9 cellular contexts compared by ENCODE assay signal in genomic region chr6:131368077-131368911, GRCh38.
A peak's percentile ranks its signal among the peaks of the same experiment; 100 is the strongest.
DNase-seq lines count a peak whose midpoint lies in the region; ATAC-seq, FAIRE-seq and TF ChIP-seq lines count a peak whose summit lies in the region.
"Had no signal": no experiment of that assay in that cellular context is flagged by ENCODE, and none has a peak within 500 bp of the region (broad histone marks: within the 10 kb centered on the region; RNA-seq: fewer than 3 reads in every experiment).

No MANE protein-coding gene starts in this region.

- H3K36me3 ChIP-seq in GM12878 (ENCODE audit: control insufficient read depth in 2 of 2, insufficient read depth in 2 of 2, low read length in 1 of 2), result no peaks in the 10 kb centered on the region
- H3K36me3 ChIP-seq: gastrocnemius medialis had no signal

- TF ChIP-seq EP300 in Ishikawa (IDR thresholded peaks at IDR 0.05; ENCODE audit: borderline replicate concordance), result peak; percentile 53; the same call in 1 of the 2 replicates
- TF ChIP-seq EP300 in GM12878 (IDR thresholded peaks at IDR 0.05; ENCODE audit: borderline replicate concordance in 1 of 2, control insufficient read depth in 1 of 2, low read depth in 2 of 2, low read length in 2 of 2), result 0 out of 4 replicates have a peak, but pooled peaks of 1 of the 2 experiments have one; percentile 37

- peak overlapping the region; percentile 57 to 95 (median 84) for H3K27ac Mint-ChIP-seq in naive B cell

- 8% methylated on average over 8 of the region's 8 CpGs for WGBS in GM12878 (ENCODE audit: insufficient coverage, insufficient replicate concordance, low lambda C conversion rate, missing lambda C conversion rate)

- peaks cover 4% of the 10 kb centered on the region for H3K4me1 ChIP-seq in GM12878 (ENCODE audit: control insufficient read depth, insufficient read depth, low read length)
- H3K4me1 ChIP-seq: gastrocnemius medialis had no signal

- no peaks in the 10 kb centered on the region for H3K9me3 ChIP-seq in GM12878 (replicated peaks; ENCODE audit: control insufficient read depth, insufficient read depth, low read length)
- H3K9me3 ChIP-seq: gastrocnemius medialis had no signal

- H3K4me3 ChIP-seq in GM12878, result no peak overlapping the region
- H3K4me3 ChIP-seq: gastrocnemius medialis had no signal

- no peaks in the 10 kb centered on the region for H4K20me1 ChIP-seq in GM12878 (ENCODE audit: control insufficient read depth, insufficient read depth)

- peak; percentile 72 for ATAC-seq in GM21367 (IDR thresholded peaks at IDR 0.05; ENCODE audit: unreplicated experiment)
- ATAC-seq in GM12878, result peak; percentile 77
- ATAC-seq in naive B cell (ENCODE audit: low read depth in 2 of 2), result peak; percentile 78 to 81
- ATAC-seq: gastrocnemius medialis had no signal

- FAIRE-seq in GM12878 (lab: Jason Lieb, UNC), result no peak

- in situ Hi-C loops in GM12878 (cut with MboI), result no loop called here

- TF ChIP-seq RAD21 in Ishikawa (IDR thresholded peaks at IDR 0.05; ENCODE audit: low read depth), result no peak
- TF ChIP-seq RAD21 in GM12878 (IDR thresholded peaks at IDR 0.05; ENCODE audit: insufficient read depth, low read depth, low read length), result no peak

- no peaks in the 10 kb centered on the region for H3K36me3 Mint-ChIP-seq in naive B cell

- TF ChIP-seq POLR2A in GM12878 (IDR thresholded peaks at IDR 0.05; ENCODE audit: low read depth, low read length), result no peak

- BruUV-seq in GM12878 (replicated peaks; lab: Mats Ljungman, UMichigan), result no TSS peak

- no peaks in the 10 kb centered on the region; a peak in 1 of 4 replicates for H3K27me3 ChIP-seq in GM12878 (replicated peaks in 1 of 2; ENCODE audit: control insufficient read depth in 2 of 2, insufficient read depth in 2 of 2, low read length in 1 of 2)
- H3K27me3 ChIP-seq: gastrocnemius medialis had no signal

- H3K9me3 Mint-ChIP-seq in naive B cell, result peaks cover 0 to 2% (median 0%) of the 10 kb centered on the region in 7 donors

- no peaks in the 10 kb centered on the region for H3K79me2 ChIP-seq in GM12878 (ENCODE audit: control insufficient read depth, insufficient read depth, low read length)

- H3K4me2 ChIP-seq in GM12878 (ENCODE audit: control insufficient read depth, insufficient read depth), result no peak overlapping the region; the same call in 1 of the 2 replicates

- SMC1A ChIA-PET in GM12878 (lab: Charles Lee; ENCODE audit: uncharacterized antibody, unreplicated experiment), result no interaction called here

- CTCF ChIA-PET in GM12878 (lab: Yijun Ruan, JAX), result interaction anchor here (0.6 to 1.3 kb wide), 3 partner anchors 12 to 171 kb away, joined by 3 read pairs; no protein-coding TSS in a partner anchor

- POLR2A ChIA-PET in GM12878 (lab: Charles Lee), result no interaction called here

- H3K4me1 Mint-ChIP-seq in naive B cell, result peaks cover 32 to 46% (median 34%) of the 10 kb centered on the region in 3 donors

- DNase-seq in COR-L47 (lab: John Stamatoyannopoulos, UW) (peak; percentile 83), GM12878 (ENCODE audit: low read depth, low spot score) (peak; percentile 9), naive B cell (peak; percentile 28), SHP77 treated with DMSO at 0.1 percent for 48 hours (lab: John Stamatoyannopoulos, UW) (no peak)
- no peak for DNase-seq in central memory CD4-positive, alpha-beta T cell
- DNase-seq in stimulated activated CD4-positive, alpha-beta T cell treated with anti-CD3 and anti-CD28 coated beads, Interleukin-1b, Interleukin-23, amount 100 ng/mL, for 48 hours, result no peak

- no peaks in the 10 kb centered on the region for H3K27me3 Mint-ChIP-seq in naive B cell

- RAD21 ChIA-PET in GM12878 (lab: Charles Lee; ENCODE audit: unreplicated experiment), result no interaction called here

- H3K4me3 Mint-ChIP-seq in naive B cell, result peak overlapping the region in 7 of 8 donors; percentile 72 to 89 (median 84)

- H2AFZ ChIP-seq in GM12878 (ENCODE audit: control insufficient read depth, low read depth, low read length), result no peak overlapping the region

- no peak overlapping the region for H3K27ac ChIP-seq in GM12878 (ENCODE audit: control insufficient read depth, insufficient read depth)
- H3K27ac ChIP-seq: gastrocnemius medialis had no signal

- intact Hi-C loops in GM12878 (cut with micrococcal nuclease; ENCODE audit: unreplicated experiment), result loop anchor here (10.0 kb wide), 1 partner anchor 463 kb away; no protein-coding TSS in a partner anchor

- TF ChIP-seq CTCF in GM12878 (IDR thresholded peaks at IDR 0.05 in 2 of 3, conservative IDR thresholded peaks at IDR 0.05 in 1 of 3; ENCODE audit: control insufficient read depth in 2 of 3, extremely low read depth in 1 of 3, insufficient read depth in 1 of 3, low read depth in 3 of 3, low read length in 3 of 3), result no peak

- H3K9ac ChIP-seq in GM12878 (ENCODE audit: control insufficient read depth, insufficient read depth, low read length), result no peak overlapping the region

TF ChIP-seq in Ishikawa, 13 proteins besides CTCF, POLR2A, EP300 and RAD21:
- TF ChIP-seq REST (IDR thresholded peaks at IDR 0.05; ENCODE audit: low read depth) (no peak), TCF12 (IDR thresholded peaks at IDR 0.05; ENCODE audit: low read depth) (peak; percentile 38; the same call in 1 of the 2 replicates), CEBPB (IDR thresholded peaks at IDR 0.05) (peak; percentile 67), NFIC (IDR thresholded peaks at IDR 0.05) (peak; percentile 85), FOXM1 (IDR thresholded peaks at IDR 0.05; ENCODE audit: borderline replicate concordance, low read depth) (peak; percentile 23; the same call in 1 of the 2 replicates), TEAD4 (IDR thresholded peaks at IDR 0.05) (no peak)
- TF ChIP-seq, protein P1, sequence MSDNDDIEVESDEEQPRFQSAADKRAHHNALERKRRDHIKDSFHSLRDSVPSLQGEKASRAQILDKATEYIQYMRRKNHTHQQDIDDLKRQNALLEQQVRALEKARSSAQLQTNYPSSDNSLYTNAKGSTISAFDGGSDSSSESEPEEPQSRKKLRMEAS (IDR thresholded peaks at IDR 0.05), result peak; percentile 25; the same call in 1 of the 2 replicates

TF ChIP-seq in GM12878, 131 proteins besides CTCF, POLR2A, EP300 and RAD21:
- TF ChIP-seq, protein P2, sequence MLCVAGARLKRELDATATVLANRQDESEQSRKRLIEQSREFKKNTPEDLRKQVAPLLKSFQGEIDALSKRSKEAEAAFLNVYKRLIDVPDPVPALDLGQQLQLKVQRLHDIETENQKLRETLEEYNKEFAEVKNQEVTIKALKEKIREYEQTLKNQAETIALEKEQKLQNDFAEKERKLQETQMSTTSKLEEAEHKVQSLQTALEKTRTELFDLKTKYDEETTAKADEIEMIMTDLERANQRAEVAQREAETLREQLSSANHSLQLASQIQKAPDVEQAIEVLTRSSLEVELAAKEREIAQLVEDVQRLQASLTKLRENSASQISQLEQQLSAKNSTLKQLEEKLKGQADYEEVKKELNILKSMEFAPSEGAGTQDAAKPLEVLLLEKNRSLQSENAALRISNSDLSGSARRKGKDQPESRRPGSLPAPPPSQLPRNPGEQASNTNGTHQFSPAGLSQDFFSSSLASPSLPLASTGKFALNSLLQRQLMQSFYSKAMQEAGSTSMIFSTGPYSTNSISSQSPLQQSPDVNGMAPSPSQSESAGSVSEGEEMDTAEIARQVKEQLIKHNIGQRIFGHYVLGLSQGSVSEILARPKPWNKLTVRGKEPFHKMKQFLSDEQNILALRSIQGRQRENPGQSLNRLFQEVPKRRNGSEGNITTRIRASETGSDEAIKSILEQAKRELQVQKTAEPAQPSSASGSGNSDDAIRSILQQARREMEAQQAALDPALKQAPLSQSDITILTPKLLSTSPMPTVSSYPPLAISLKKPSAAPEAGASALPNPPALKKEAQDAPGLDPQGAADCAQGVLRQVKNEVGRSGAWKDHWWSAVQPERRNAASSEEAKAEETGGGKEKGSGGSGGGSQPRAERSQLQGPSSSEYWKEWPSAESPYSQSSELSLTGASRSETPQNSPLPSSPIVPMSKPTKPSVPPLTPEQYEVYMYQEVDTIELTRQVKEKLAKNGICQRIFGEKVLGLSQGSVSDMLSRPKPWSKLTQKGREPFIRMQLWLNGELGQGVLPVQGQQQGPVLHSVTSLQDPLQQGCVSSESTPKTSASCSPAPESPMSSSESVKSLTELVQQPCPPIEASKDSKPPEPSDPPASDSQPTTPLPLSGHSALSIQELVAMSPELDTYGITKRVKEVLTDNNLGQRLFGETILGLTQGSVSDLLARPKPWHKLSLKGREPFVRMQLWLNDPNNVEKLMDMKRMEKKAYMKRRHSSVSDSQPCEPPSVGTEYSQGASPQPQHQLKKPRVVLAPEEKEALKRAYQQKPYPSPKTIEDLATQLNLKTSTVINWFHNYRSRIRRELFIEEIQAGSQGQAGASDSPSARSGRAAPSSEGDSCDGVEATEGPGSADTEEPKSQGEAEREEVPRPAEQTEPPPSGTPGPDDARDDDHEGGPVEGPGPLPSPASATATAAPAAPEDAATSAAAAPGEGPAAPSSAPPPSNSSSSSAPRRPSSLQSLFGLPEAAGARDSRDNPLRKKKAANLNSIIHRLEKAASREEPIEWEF (IDR thresholded peaks at IDR 0.05; ENCODE audit: insufficient replicate concordance, low read depth, low read length), result peak; percentile 83
- TF ChIP-seq DPF2 (IDR thresholded peaks at IDR 0.05) (peak; percentile 24; the same call in 1 of the 2 replicates), ZNF384 (IDR thresholded peaks at IDR 0.05; ENCODE audit: borderline replicate concordance, low read depth, low read length) (peak; percentile 30; the same call in 1 of the 2 replicates), IRF4 (IDR thresholded peaks at IDR 0.05; ENCODE audit: low read depth, low read length) (peak; percentile 43; the same call in 1 of the 2 replicates), BACH1 (IDR thresholded peaks at IDR 0.05; ENCODE audit: borderline replicate concordance) (no peak), HCFC1 (IDR thresholded peaks at IDR 0.05; ENCODE audit: low read length) (no peak), MEF2A (IDR thresholded peaks at IDR 0.05; ENCODE audit: insufficient read depth, low read depth, low read length) (0 out of 2 replicates have a peak, but pooled peaks have one; percentile 13), TCF12 (IDR thresholded peaks at IDR 0.05; ENCODE audit: low read depth, low read length) (0 out of 2 replicates have a peak, but pooled peaks have one; percentile 30), SPI1 (IDR thresholded peaks at IDR 0.05; ENCODE audit: borderline replicate concordance, insufficient read depth, low read depth, low read length) (peak; percentile 88), NFIC (IDR thresholded peaks at IDR 0.05; ENCODE audit: low read depth, low read length) (peak; percentile 71; the same call in 1 of the 2 replicates), ZNF622 (IDR thresholded peaks at IDR 0.05) (no peak), EED (IDR thresholded peaks at IDR 0.05; ENCODE audit: low read depth) (0 out of 2 replicates have a peak, but pooled peaks have one; percentile 17), TCF3 (IDR thresholded peaks at IDR 0.05; ENCODE audit: borderline replicate concordance, insufficient read depth, low read depth, low read length) (peak; percentile 81)
TF ChIP-seq in GM12878: peak in this region for 10.

Comparison
In these comparisons a context has a peak if more than half of its experiments do, and no peak if none do; other contexts are left out.
1. DNase-seq: peak in COR-L47 (single experiment), GM12878 (single experiment) and naive B cell (single experiment); none in central memory CD4-positive, alpha-beta T cell (single experiment), stimulated activated CD4-positive, alpha-beta T cell treated with anti-CD3 and anti-CD28 coated beads, Interleukin-1b, Interleukin-23, amount 100 ng/mL, for 48 hours (single experiment) and SHP77 treated with DMSO at 0.1 percent for 48 hours (single experiment).
2. Peak in every context shown above with its lines, with median percentiles within 50 percentile points of each other: ATAC-seq.